Comparison of ENCODE assay signal across 2 cellular contexts in the genomic region with DNA sequence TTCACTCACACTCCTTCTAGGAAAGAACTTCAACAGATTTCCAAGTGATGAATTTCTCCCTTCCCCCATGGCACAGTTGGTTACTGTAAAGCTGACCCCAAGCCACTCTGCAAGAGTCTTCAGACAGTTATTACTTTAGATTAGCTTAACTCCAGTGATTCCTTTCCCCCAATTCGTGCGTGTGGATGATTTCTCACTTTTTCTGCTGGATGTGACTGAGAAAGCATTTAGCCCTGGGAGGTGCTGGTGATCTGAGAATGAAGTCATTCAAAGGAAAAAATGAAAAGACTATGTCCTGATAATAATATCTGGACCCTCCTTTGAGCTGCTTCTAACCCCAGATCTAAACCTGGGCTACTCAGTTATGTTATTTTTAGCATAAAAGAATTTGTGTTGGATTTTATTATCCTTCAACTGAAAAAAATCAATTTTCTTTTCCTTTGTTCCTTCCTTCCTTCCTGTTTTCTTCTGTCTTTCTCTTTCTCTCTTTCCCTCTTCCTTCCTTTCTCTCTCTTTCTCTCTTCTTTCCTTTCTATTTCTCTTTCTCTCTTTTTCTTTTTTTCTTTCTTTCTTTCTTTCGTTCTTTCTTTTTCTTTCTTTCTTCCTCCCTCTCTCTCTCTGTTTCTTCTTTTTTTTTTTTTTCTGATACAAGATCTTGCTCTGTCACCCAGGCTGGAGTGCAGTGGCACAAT.
TF ChIP-seq lines count a peak whose summit lies in the region.

No MANE protein-coding gene starts in this region.

TF ChIP-seq in SK-N-SH, 30 proteins besides CTCF, POLR2A, EP300 and RAD21 (continued from another document):
- TF ChIP-seq, protein P1, sequence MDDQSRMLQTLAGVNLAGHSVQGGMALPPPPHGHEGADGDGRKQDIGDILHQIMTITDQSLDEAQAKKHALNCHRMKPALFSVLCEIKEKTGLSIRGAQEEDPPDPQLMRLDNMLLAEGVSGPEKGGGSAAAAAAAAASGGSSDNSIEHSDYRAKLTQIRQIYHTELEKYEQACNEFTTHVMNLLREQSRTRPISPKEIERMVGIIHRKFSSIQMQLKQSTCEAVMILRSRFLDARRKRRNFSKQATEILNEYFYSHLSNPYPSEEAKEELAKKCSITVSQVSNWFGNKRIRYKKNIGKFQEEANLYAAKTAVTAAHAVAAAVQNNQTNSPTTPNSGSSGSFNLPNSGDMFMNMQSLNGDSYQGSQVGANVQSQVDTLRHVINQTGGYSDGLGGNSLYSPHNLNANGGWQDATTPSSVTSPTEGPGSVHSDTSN (IDR thresholded peaks at IDR 0.05): peak; percentile 44; the same call in 1 of the 2 replicates
- no peak for TF ChIP-seq RXRA (IDR thresholded peaks at IDR 0.05; ENCODE audit: borderline replicate concordance, low read depth)

TF ChIP-seq in SK-N-SH treated with all-trans-retinoic acid at 6 μM for 48 hours, 23 proteins besides CTCF, POLR2A, EP300 and RAD21 (continued from another document):
- TF ChIP-seq, protein P2, sequence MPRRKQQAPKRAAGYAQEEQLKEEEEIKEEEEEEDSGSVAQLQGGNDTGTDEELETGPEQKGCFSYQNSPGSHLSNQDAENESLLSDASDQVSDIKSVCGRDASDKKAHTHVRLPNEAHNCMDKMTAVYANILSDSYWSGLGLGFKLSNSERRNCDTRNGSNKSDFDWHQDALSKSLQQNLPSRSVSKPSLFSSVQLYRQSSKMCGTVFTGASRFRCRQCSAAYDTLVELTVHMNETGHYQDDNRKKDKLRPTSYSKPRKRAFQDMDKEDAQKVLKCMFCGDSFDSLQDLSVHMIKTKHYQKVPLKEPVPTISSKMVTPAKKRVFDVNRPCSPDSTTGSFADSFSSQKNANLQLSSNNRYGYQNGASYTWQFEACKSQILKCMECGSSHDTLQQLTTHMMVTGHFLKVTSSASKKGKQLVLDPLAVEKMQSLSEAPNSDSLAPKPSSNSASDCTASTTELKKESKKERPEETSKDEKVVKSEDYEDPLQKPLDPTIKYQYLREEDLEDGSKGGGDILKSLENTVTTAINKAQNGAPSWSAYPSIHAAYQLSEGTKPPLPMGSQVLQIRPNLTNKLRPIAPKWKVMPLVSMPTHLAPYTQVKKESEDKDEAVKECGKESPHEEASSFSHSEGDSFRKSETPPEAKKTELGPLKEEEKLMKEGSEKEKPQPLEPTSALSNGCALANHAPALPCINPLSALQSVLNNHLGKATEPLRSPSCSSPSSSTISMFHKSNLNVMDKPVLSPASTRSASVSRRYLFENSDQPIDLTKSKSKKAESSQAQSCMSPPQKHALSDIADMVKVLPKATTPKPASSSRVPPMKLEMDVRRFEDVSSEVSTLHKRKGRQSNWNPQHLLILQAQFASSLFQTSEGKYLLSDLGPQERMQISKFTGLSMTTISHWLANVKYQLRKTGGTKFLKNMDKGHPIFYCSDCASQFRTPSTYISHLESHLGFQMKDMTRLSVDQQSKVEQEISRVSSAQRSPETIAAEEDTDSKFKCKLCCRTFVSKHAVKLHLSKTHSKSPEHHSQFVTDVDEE (CRISPR knock-in tag; IDR thresholded peaks at IDR 0.05): no peak
- TF ChIP-seq RARB (CRISPR knock-in tag; IDR thresholded peaks at IDR 0.05) (no peak), ARNTL (CRISPR knock-in tag; IDR thresholded peaks at IDR 0.05; ENCODE audit: borderline replicate concordance, low read depth) (no peak), SNAI2 (CRISPR knock-in tag; IDR thresholded peaks at IDR 0.05) (no peak), ZFP3 (CRISPR knock-in tag; IDR thresholded peaks at IDR 0.05) (no peak), CSDC2 (CRISPR knock-in tag; IDR thresholded peaks at IDR 0.05) (no peak), ISL1 (CRISPR knock-in tag; IDR thresholded peaks at IDR 0.05) (no peak), GLIS3 (CRISPR knock-in tag; IDR thresholded peaks at IDR 0.05) (no peak)
- TF ChIP-seq, protein P3, sequence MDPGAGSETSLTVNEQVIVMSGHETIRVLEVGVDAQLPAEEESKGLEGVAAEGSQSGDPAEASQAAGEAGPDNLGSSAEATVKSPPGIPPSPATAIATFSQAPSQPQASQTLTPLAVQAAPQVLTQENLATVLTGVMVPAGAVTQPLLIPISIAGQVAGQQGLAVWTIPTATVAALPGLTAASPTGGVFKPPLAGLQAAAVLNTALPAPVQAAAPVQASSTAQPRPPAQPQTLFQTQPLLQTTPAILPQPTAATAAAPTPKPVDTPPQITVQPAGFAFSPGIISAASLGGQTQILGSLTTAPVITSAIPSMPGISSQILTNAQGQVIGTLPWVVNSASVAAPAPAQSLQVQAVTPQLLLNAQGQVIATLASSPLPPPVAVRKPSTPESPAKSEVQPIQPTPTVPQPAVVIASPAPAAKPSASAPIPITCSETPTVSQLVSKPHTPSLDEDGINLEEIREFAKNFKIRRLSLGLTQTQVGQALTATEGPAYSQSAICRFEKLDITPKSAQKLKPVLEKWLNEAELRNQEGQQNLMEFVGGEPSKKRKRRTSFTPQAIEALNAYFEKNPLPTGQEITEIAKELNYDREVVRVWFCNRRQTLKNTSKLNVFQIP (CRISPR knock-in tag; IDR thresholded peaks at IDR 0.05; ENCODE audit: borderline replicate concordance, low read depth): no peak
- TF ChIP-seq, protein P4, sequence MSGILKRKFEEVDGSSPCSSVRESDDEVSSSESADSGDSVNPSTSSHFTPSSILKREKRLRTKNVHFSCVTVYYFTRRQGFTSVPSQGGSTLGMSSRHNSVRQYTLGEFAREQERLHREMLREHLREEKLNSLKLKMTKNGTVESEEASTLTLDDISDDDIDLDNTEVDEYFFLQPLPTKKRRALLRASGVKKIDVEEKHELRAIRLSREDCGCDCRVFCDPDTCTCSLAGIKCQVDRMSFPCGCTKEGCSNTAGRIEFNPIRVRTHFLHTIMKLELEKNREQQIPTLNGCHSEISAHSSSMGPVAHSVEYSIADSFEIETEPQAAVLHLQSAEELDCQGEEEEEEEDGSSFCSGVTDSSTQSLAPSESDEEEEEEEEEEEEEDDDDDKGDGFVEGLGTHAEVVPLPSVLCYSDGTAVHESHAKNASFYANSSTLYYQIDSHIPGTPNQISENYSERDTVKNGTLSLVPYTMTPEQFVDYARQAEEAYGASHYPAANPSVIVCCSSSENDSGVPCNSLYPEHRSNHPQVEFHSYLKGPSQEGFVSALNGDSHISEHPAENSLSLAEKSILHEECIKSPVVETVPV (CRISPR knock-in tag; IDR thresholded peaks at IDR 0.05): no peak
- TF ChIP-seq, protein P5, sequence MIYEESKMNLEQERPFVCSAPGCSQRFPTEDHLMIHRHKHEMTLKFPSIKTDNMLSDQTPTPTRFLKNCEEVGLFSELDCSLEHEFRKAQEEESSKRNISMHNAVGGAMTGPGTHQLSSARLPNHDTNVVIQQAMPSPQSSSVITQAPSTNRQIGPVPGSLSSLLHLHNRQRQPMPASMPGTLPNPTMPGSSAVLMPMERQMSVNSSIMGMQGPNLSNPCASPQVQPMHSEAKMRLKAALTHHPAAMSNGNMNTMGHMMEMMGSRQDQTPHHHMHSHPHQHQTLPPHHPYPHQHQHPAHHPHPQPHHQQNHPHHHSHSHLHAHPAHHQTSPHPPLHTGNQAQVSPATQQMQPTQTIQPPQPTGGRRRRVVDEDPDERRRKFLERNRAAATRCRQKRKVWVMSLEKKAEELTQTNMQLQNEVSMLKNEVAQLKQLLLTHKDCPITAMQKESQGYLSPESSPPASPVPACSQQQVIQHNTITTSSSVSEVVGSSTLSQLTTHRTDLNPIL (CRISPR knock-in tag; IDR thresholded peaks at IDR 0.05; ENCODE audit: low read depth): no peak
